Comparison of ENCODE assay signal across 9 cellular contexts in the genomic region with DNA sequence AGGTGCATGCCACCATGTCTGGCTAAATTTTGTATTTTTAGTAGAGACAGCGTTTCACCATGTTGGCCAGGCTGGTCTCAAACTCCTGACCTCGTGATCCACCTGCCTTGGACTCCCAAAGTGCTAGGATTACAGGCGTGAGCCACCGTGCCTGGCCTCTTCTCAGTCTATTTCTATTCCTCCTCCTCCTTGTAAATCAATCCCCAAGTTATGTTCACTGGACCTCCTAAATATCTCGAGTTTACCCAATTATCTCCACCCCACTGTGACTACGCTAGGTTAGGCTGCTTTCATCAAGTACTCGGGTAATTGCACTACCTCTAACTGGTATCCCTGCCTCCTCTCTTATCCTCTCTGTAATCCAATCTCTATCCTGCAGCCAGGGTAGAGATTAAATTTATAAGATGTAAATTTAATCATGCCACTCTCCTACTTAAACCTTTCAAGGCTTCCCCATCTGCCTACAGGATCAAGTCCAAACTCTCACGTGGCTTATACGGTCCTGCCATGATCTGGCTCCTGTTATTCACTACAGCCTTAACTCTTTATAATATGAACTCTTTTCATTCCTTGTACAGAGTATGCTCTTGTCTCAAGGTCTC. TPM values are rescaled to one million over a fixed set of nuclear protein-coding genes. Genes with fewer than 3 reads are reported as not detected.
A peak's percentile ranks its signal among the peaks of the same experiment; 100 is the strongest.
DNase-seq lines count a peak whose midpoint lies in the region; ATAC-seq and TF ChIP-seq lines count a peak whose summit lies in the region.
"Had no signal": no experiment of that assay in that cellular context is flagged by ENCODE, and none has a peak within 500 bp of the region (broad histone marks: within the 10 kb centered on the region; RNA-seq: fewer than 3 reads in every experiment).

No MANE protein-coding gene starts in this region.

- H3K27ac Mint-ChIP-seq in activated CD4-positive, alpha-beta memory T cell treated with anti-CD3 and anti-CD28 coated beads for 36 hours = peak overlapping the region; percentile 97
- peak overlapping the region; percentile 92 for H3K27ac Mint-ChIP-seq in type B pancreatic cell

- H3K4me1 ChIP-seq in heart left ventricle (peaks cover 8 to 53% (median 45%) of the 10 kb centered on the region in 12 donors), mesendoderm (ENCODE audit: control insufficient read depth, low read depth, low read length) (peaks cover 7% of the 10 kb centered on the region)

- 70 to 74% (median 73%) methylated on average over 9 of the region's 9 CpGs for WGBS in heart left ventricle, 4 donors
- no CpG with 5 or more reads among the region's 9 CpGs for WGBS in mesendoderm (ENCODE audit: extremely low coverage, insufficient coverage, low lambda C conversion rate)

- CTCF ChIA-PET in activated CD4-positive, alpha-beta memory T cell treated with anti-CD3 and anti-CD28 coated beads for 36 hours (lab: Charles Lee) = interaction anchor here (0.9 to 3.0 kb wide), 3 partner anchors 32 to 678 kb away, joined by 3 to 12 read pairs (median 3); no protein-coding TSS in a partner anchor

- no peaks in the 10 kb centered on the region for H3K9me3 ChIP-seq in heart left ventricle
- H3K9me3 ChIP-seq: gastroesophageal sphincter had no signal

- peaks cover 20% of the 10 kb centered on the region for H3K36me3 Mint-ChIP-seq in activated CD4-positive, alpha-beta memory T cell treated with anti-CD3 and anti-CD28 coated beads for 36 hours
- H3K36me3 Mint-ChIP-seq in type B pancreatic cell = peaks cover 5% of the 10 kb centered on the region

- no peaks in the 10 kb centered on the region for H3K27me3 Mint-ChIP-seq in activated CD4-positive, alpha-beta memory T cell treated with anti-CD3 and anti-CD28 coated beads for 36 hours
- no peaks in the 10 kb centered on the region for H3K27me3 Mint-ChIP-seq in type B pancreatic cell

- no peak overlapping the region for H4K8ac ChIP-seq in mesendoderm (ENCODE audit: low read depth, low read length)

- H3K4me1 Mint-ChIP-seq in activated CD4-positive, alpha-beta memory T cell treated with anti-CD3 and anti-CD28 coated beads for 36 hours (ENCODE audit: low read depth) = peaks cover 42% of the 10 kb centered on the region
- peaks cover 40% of the 10 kb centered on the region for H3K4me1 Mint-ChIP-seq in type B pancreatic cell (ENCODE audit: unreplicated experiment)

- peak overlapping the region in 8 of 12 donors; percentile 63 to 92 (median 89) for H3K27ac ChIP-seq in heart left ventricle
- no peak overlapping the region for H3K27ac ChIP-seq in mesendoderm (ENCODE audit: low read depth, low read length)

- H3K4me3 Mint-ChIP-seq in activated CD4-positive, alpha-beta memory T cell treated with anti-CD3 and anti-CD28 coated beads for 36 hours = peak overlapping the region; percentile 99
- peak overlapping the region; percentile 100 for H3K4me3 Mint-ChIP-seq in type B pancreatic cell

- H2BK5ac ChIP-seq in mesendoderm (ENCODE audit: low read length) = no peak overlapping the region

- no peak overlapping the region for H3K18ac ChIP-seq in mesendoderm (ENCODE audit: low read length)

- H3K27me3 ChIP-seq in heart left ventricle = no peaks in the 10 kb centered on the region
- no peaks in the 10 kb centered on the region for H3K27me3 ChIP-seq in mesendoderm (ENCODE audit: insufficient read depth, low read length, poor library complexity)
- H3K27me3 ChIP-seq: gastroesophageal sphincter had no signal

- no peak for ATAC-seq in heart left ventricle
- no peak for ATAC-seq in left cardiac atrium
- no peak for ATAC-seq in HG03460 (IDR thresholded peaks at IDR 0.05; ENCODE audit: unreplicated experiment)

- H3K79me2 ChIP-seq in mesendoderm (ENCODE audit: control insufficient read depth, insufficient read depth, low read length) = peaks cover 14% of the 10 kb centered on the region

- intact Hi-C loops in heart left ventricle (cut with DNase I) = loop anchor here in 1 of 10 donors (10.0 kb wide), 1 partner anchor 610 kb away; a partner anchor contains a TSS
- intact Hi-C loops in left cardiac atrium (cut with DNase I) = no loop called here
- intact Hi-C loops in activated CD4-positive, alpha-beta memory T cell treated with anti-CD3 and anti-CD28 coated beads for 36 hours (cut with micrococcal nuclease) = loop anchor here (5.0 to 10.0 kb wide), 2 partner anchors 410 to 612 kb away; a partner anchor contains a TSS

- H2BK15ac ChIP-seq in mesendoderm (replicated peaks; ENCODE audit: low read depth) = no peak overlapping the region

- peak overlapping the region; percentile 17 for H3K4ac ChIP-seq in mesendoderm (ENCODE audit: low read depth, low read length)

- H3K9ac ChIP-seq in mesendoderm (ENCODE audit: low read length) = no peak overlapping the region

- H4K5ac ChIP-seq in mesendoderm (ENCODE audit: low read length) = no peak overlapping the region

- H2AK5ac ChIP-seq in mesendoderm (ENCODE audit: low read length) = no peak overlapping the region

- H3K9me3 Mint-ChIP-seq in activated CD4-positive, alpha-beta memory T cell treated with anti-CD3 and anti-CD28 coated beads for 36 hours = no peaks in the 10 kb centered on the region
- no peaks in the 10 kb centered on the region for H3K9me3 Mint-ChIP-seq in type B pancreatic cell

- TF ChIP-seq CTCF in heart left ventricle (IDR thresholded peaks at IDR 0.05) (no peak), type B pancreatic cell (conservative IDR thresholded peaks at IDR 0.05) (no peak)

- peaks cover 8% of the 10 kb centered on the region for H3K79me1 ChIP-seq in mesendoderm (ENCODE audit: low read length)

- H3K36me3 ChIP-seq in heart left ventricle (peaks cover 0 to 31% (median 27%) of the 10 kb centered on the region in 9 donors), mesendoderm (ENCODE audit: control insufficient read depth, insufficient read depth, low read length) (peaks cover under 1% of the 10 kb centered on the region)

- H3K56ac ChIP-seq in mesendoderm (ENCODE audit: low read length) = no peak overlapping the region

- H3K23ac ChIP-seq in mesendoderm (ENCODE audit: low read length) = no peak overlapping the region

- H3K4me3 ChIP-seq in heart left ventricle (peak overlapping the region in 2 of 12 donors; percentile 68), mesendoderm (ENCODE audit: low read length) (no peak overlapping the region)

- TF ChIP-seq POLR2A in heart left ventricle (IDR thresholded peaks at IDR 0.05) = no peak

- POLR2A ChIA-PET in activated CD4-positive, alpha-beta memory T cell treated with anti-CD3 and anti-CD28 coated beads for 36 hours (lab: Charles Lee) = interaction anchor here (1.5 kb wide), 1 partner anchor 157 kb away, joined by 4 read pairs; no protein-coding TSS in a partner anchor

- DNase-seq in heart left ventricle (no peak), left cardiac atrium (no peak), mesendoderm (no peak), type B pancreatic cell (ENCODE audit: extremely low spot score, unreplicated experiment) (no peak), NOMO-1 treated with DMSO at 0.1 percent for 48 hours (lab: John Stamatoyannopoulos, UW; ENCODE audit: unreplicated experiment) (no peak), dedifferentiated amniotic fluid mesenchymal stem cell (ENCODE audit: extremely low spot score) (no peak)
- no peak for DNase-seq in activated CD4-positive, alpha-beta memory T cell treated with anti-CD3 and anti-CD28 coated beads for 36 hours

- H3K4me2 ChIP-seq in mesendoderm (ENCODE audit: low read length) = no peak overlapping the region

- no peak overlapping the region for H2BK120ac ChIP-seq in mesendoderm (ENCODE audit: low read depth, low read length)

RNA-seq across cellular contexts. Expression of a gene that starts 0.8 kb away (rescaled TPM):
- total RNA-seq in heart left ventricle = 10 to 100 TPM; 24.5 to 33.7 (median 26.6) TPM
- polyA plus RNA-seq in heart left ventricle = 10 to 100 TPM; 19.8 to 38.6 TPM
- total RNA-seq in left cardiac atrium = 10 to 100 TPM; 21.4 to 32.3 TPM
- total RNA-seq in activated CD4-positive, alpha-beta memory T cell treated with anti-CD3 and anti-CD28 coated beads for 36 hours = 10 to 100 TPM; 29.1 to 31.6 TPM
- 34.1 TPM for polyA plus RNA-seq in mesendoderm (2013, experiment 1 of 2)
- polyA plus RNA-seq in mesendoderm (2013, experiment 2 of 2) = 33.3 TPM
- 33.3 and 40.0 TPM in 2 replicates for total RNA-seq in type B pancreatic cell (ENCODE audit: low replicate concordance)

RNA-seq across cellular contexts. Expression of a gene that starts 5.7 kb away (rescaled TPM):
- total RNA-seq in heart left ventricle (10 to 100 TPM; 16.6 to 37.1 (median 26.1) TPM), left cardiac atrium (10 to 100 TPM; 24.2 to 31.9 TPM), type B pancreatic cell (ENCODE audit: low replicate concordance) (48.6 and 77.6 TPM in 2 replicates)
- 10 to 100 TPM; 24.1 to 37.0 TPM for polyA plus RNA-seq in heart left ventricle
- total RNA-seq in activated CD4-positive, alpha-beta memory T cell treated with anti-CD3 and anti-CD28 coated beads for 36 hours = 10 to 100 TPM; 72.6 to 72.8 TPM
- polyA plus RNA-seq in mesendoderm (2013, experiment 1 of 2) = 40.2 TPM
- 38.1 TPM for polyA plus RNA-seq in mesendoderm (2013, experiment 2 of 2)

RNA-seq across cellular contexts. Expression of a gene that starts 10.0 kb away (rescaled TPM):
- total RNA-seq in heart left ventricle = under 1 TPM in 6 of 9 donors, not detected in 3; 0.09 to 0.18 (median 0.14) TPM
- under 1 TPM; 0.29 to 0.50 TPM for polyA plus RNA-seq in heart left ventricle
- under 1 TPM; 0.21 to 0.24 TPM for total RNA-seq in left cardiac atrium
- not detected for total RNA-seq in activated CD4-positive, alpha-beta memory T cell treated with anti-CD3 and anti-CD28 coated beads for 36 hours
- 0.08 TPM for polyA plus RNA-seq in mesendoderm (2013, experiment 1 of 2)
- 0.03 TPM for polyA plus RNA-seq in mesendoderm (2013, experiment 2 of 2)
- 0.14 and 0.53 TPM in 2 replicates for total RNA-seq in type B pancreatic cell (ENCODE audit: low replicate concordance)

RNA-seq across cellular contexts. Expression of a gene that starts 52.8 kb away (rescaled TPM):
- total RNA-seq in heart left ventricle = 10 to 100 TPM; 37.4 to 66.1 (median 39.1) TPM
- 100 to 1,000 TPM in 1 of 2 donors, 10 to 100 TPM in 1; 55.3 to 105 TPM for polyA plus RNA-seq in heart left ventricle
- 10 to 100 TPM; 34.8 to 36.5 TPM for total RNA-seq in left cardiac atrium
- 10 to 100 TPM; 46.9 to 50.5 TPM for total RNA-seq in activated CD4-positive, alpha-beta memory T cell treated with anti-CD3 and anti-CD28 coated beads for 36 hours
- polyA plus RNA-seq in mesendoderm (2013, experiment 1 of 2) = 72.3 TPM
- 71.9 TPM for polyA plus RNA-seq in mesendoderm (2013, experiment 2 of 2)
- total RNA-seq in type B pancreatic cell (ENCODE audit: low replicate concordance) = 43.7 and 49.1 TPM in 2 replicates

RNA-seq across cellular contexts. Expression of a gene that starts 58.8 kb away (rescaled TPM):
- total RNA-seq in heart left ventricle (10 to 100 TPM in 5 of 9 donors, 1 to 10 TPM in 4; 5.5 to 12.2 (median 10.1) TPM), left cardiac atrium (1 to 10 TPM; 7.0 to 8.1 TPM), type B pancreatic cell (ENCODE audit: low replicate concordance) (33.2 and 37.6 TPM in 2 replicates)
- 1 to 10 TPM; 2.3 to 3.2 TPM for polyA plus RNA-seq in heart left ventricle
- 10 to 100 TPM; 52.1 to 52.5 TPM for total RNA-seq in activated CD4-positive, alpha-beta memory T cell treated with anti-CD3 and anti-CD28 coated beads for 36 hours
- polyA plus RNA-seq in mesendoderm (2013, experiment 1 of 2) = 1.9 TPM
- polyA plus RNA-seq in mesendoderm (2013, experiment 2 of 2) = 2.1 TPM
